In the genomic region with DNA sequence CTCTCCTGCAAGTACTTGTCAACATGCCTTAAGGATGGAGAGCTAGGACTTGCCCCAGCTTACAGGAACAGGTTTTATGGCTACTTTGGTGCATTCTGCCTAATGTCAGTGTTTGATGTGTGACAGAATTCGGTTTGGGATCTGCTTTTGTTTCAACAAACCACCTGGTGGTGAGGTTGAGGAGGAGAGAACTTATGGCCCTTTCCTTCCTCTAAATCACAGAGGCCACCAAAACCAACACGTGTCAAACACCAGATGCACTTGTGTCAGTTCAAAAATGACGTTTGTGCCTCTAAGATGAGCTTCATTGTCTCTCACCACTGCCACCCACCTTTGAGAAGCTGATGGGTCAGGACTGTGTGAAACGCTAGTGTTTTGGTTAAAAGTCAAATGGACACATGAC, we compare ENCODE assay signal across 9 cellular contexts.
A peak's percentile ranks its signal among the peaks of the same experiment; 100 is the strongest.
DNase-seq lines count a peak whose midpoint lies in the region; ATAC-seq, FAIRE-seq and TF ChIP-seq lines count a peak whose summit lies in the region.
"Had no signal": no experiment of that assay in that cellular context is flagged by ENCODE, and none has a peak within 500 bp of the region (broad histone marks: within the 10 kb centered on the region; RNA-seq: fewer than 3 reads in every experiment).

No MANE protein-coding gene starts in this region.

- peak overlapping the region; percentile 76 for H3K27ac Mint-ChIP-seq in activated T-cell treated with anti-CD3 and anti-CD28 coated beads, Interleukin-2, amount 50 U/mL, for 24 hours

- H4K20me1 ChIP-seq in HepG2 (ENCODE audit: insufficient read depth, low read length) = no peaks in the 10 kb centered on the region

- TF ChIP-seq EP300 in transverse colon (IDR thresholded peaks at IDR 0.05; ENCODE audit: low read depth) (no peak), HepG2 (IDR thresholded peaks at IDR 0.05; ENCODE audit: low read depth in 2 of 2, low read length in 2 of 2) (no peak), HepG2 (CRISPR knock-in tag; IDR thresholded peaks at IDR 0.05; ENCODE audit: borderline replicate concordance) (no peak)

- peaks cover 26% of the 10 kb centered on the region for H3K79me2 ChIP-seq in HepG2 (ENCODE audit: insufficient read depth, low read length)

- H3K9me3 ChIP-seq in transverse colon = no peaks in the 10 kb centered on the region
- no peaks in the 10 kb centered on the region for H3K9me3 ChIP-seq in HepG2 (ENCODE audit: low read length)
- H3K9me3 ChIP-seq: stomach had no signal

- no peak overlapping the region for H3K4me2 ChIP-seq in HepG2 (ENCODE audit: low read depth, low read length)

- H3K27me3 ChIP-seq in transverse colon = no peaks in the 10 kb centered on the region
- H3K27me3 ChIP-seq in HepG2 (ENCODE audit: control insufficient read depth in 1 of 2, insufficient read depth in 2 of 2, low read length in 2 of 2) = no peaks in the 10 kb centered on the region
- H3K27me3 ChIP-seq: stomach had no signal

- no peaks in the 10 kb centered on the region for H3K27me3 Mint-ChIP-seq in activated T-cell treated with anti-CD3 and anti-CD28 coated beads, Interleukin-2, amount 50 U/mL, for 24 hours

- DNase-seq in activated T-cell treated with anti-CD3 and anti-CD28 coated beads, Interleukin-2, amount 50 U/mL, for 24 hours = no peak
- no peak for DNase-seq in activated T-cell treated with anti-CD3 and anti-CD28 coated beads, Interleukin-2, amount 50 U/mL, for 48 hours
- DNase-seq in RPMI8226 = peak; percentile 73
- DNase-seq in transverse colon = peak; percentile 29
- DNase-seq in GM19240 (ENCODE audit: insufficient read length, low spot score) = no peak
- DNase-seq in stimulated activated naive CD4-positive, alpha-beta T cell treated with Interleukin-2 at 50 U/mL for 16 hours (lab: John Stamatoyannopoulos, UW) = no peak
- DNase-seq in HepG2 (ENCODE audit: low spot score) = no peak
- DNase-seq: stomach had no signal

- no peak overlapping the region for H3K4me3 Mint-ChIP-seq in activated T-cell treated with anti-CD3 and anti-CD28 coated beads, Interleukin-2, amount 50 U/mL, for 24 hours

- no peak for FAIRE-seq in HepG2 (lab: Jason Lieb, UNC)

- no peak overlapping the region for H2AFZ ChIP-seq in HepG2 (ENCODE audit: low read length)

- peaks cover 23% of the 10 kb centered on the region for H3K36me3 Mint-ChIP-seq in activated T-cell treated with anti-CD3 and anti-CD28 coated beads, Interleukin-2, amount 50 U/mL, for 24 hours (ENCODE audit: low read depth)

- no peak for TF ChIP-seq RAD21 in HepG2 (CRISPR knock-in tag; IDR thresholded peaks at IDR 0.05)

- H3K27ac ChIP-seq in transverse colon = peak overlapping the region in 2 of 4 donors; percentile 14 to 17
- H3K27ac ChIP-seq in HepG2 (ENCODE audit: extremely low read length, insufficient read depth, low read length) = no peak overlapping the region
- H3K27ac ChIP-seq: stomach had no signal

- peaks cover 82% of the 10 kb centered on the region for H3K4me1 Mint-ChIP-seq in activated T-cell treated with anti-CD3 and anti-CD28 coated beads, Interleukin-2, amount 50 U/mL, for 24 hours (ENCODE audit: low read depth)

- 40 to 50% methylated on average over 1 to 4 of the region's 4 CpGs for WGBS in transverse colon (ENCODE audit: low coverage in 1 of 2), 2 donors
- WGBS in HepG2 (ENCODE audit: low lambda C conversion rate) = 81% methylated on average over 3 of the region's 4 CpGs

- no peaks in the 10 kb centered on the region for H3K9me3 Mint-ChIP-seq in activated T-cell treated with anti-CD3 and anti-CD28 coated beads, Interleukin-2, amount 50 U/mL, for 24 hours

- in situ Hi-C loops in transverse colon (cut with MboI; ENCODE audit: low pct_ligation_motif_present in 1 of 4, low pct_unique_long_range_greater_than_20kb in 1 of 4, low sequenced_read_pairs in 3 of 4) (no loop called here), HepG2 (cut with HindIII; ENCODE audit: extremely low pct_ligation_motif_present, low pct_unique_long_range_greater_than_20kb) (loop anchor here (10.0 kb wide), 1 partner anchor 199 kb away; no protein-coding TSS in a partner anchor)

- H3K4me1 ChIP-seq in transverse colon = no peaks in the 10 kb centered on the region
- peaks cover 7% of the 10 kb centered on the region for H3K4me1 ChIP-seq in HepG2 (ENCODE audit: insufficient read depth, low read length)

- BruUV-seq in HepG2 (replicated peaks; lab: Mats Ljungman, UMichigan) = no TSS peak

- H3K4me3 ChIP-seq in transverse colon = no peak overlapping the region
- no peak overlapping the region for H3K4me3 ChIP-seq in HepG2 (replicated peaks in 1 of 3; ENCODE audit: insufficient read depth in 1 of 3, low read depth in 2 of 3, low read length in 3 of 3)
- H3K4me3 ChIP-seq: stomach had no signal

- POLR2A ChIA-PET in HepG2 (lab: Yijun Ruan, JAX) = no interaction called here

- H3K36me3 ChIP-seq in transverse colon (no peaks in the 10 kb centered on the region), HepG2 (replicated peaks in 1 of 2; ENCODE audit: control insufficient read depth in 1 of 2, insufficient read depth in 2 of 2, low read length in 2 of 2) (peaks cover 0 to 2% of the 10 kb centered on the region in 2 experiments; a peak in 1 of 5 replicates)
- H3K36me3 ChIP-seq: stomach had no signal

- no peak for TF ChIP-seq POLR2A in transverse colon (IDR thresholded peaks at IDR 0.05)
- TF ChIP-seq POLR2A in HepG2 (IDR thresholded peaks at IDR 0.05; ENCODE audit: insufficient read depth in 1 of 2, low read depth in 2 of 2, low read length in 2 of 2) = no peak

- TF ChIP-seq CTCF in transverse colon (IDR thresholded peaks at IDR 0.05) = no peak
- TF ChIP-seq CTCF in HepG2 (CRISPR knock-in tag; IDR thresholded peaks at IDR 0.05) = no peak

- ATAC-seq in HG02763 (IDR thresholded peaks at IDR 0.05; ENCODE audit: unreplicated experiment) (peak; percentile 51), HepG2 (no peak)

- CTCF ChIA-PET in HepG2 (lab: Yijun Ruan, JAX; ENCODE audit: low intra/inter-chr PET ratio, low total read pairs) = interaction anchor here (0.8 to 1.8 kb wide), 4 partner anchors 83 to 198 kb away, joined by 3 to 8 read pairs (median 6); partner anchors contain the start of gene OSBPL3

- H3K9ac ChIP-seq in HepG2 (ENCODE audit: insufficient read depth, low read depth, low read length) = no peak overlapping the region

- intact Hi-C loops in transverse colon (cut with DNase I; ENCODE audit: low total_unique reads) (no loop called here), HepG2 (cut with micrococcal nuclease; ENCODE audit: unreplicated experiment) (no loop called here)

TF ChIP-seq in HepG2, 621 proteins besides CTCF, POLR2A, EP300 and RAD21:
- no peak for TF ChIP-seq ZNF232 (CRISPR knock-in tag; IDR thresholded peaks at IDR 0.05; ENCODE audit: borderline replicate concordance)
- no peak for TF ChIP-seq MTA3 (CRISPR knock-in tag; IDR thresholded peaks at IDR 0.05)
- no peak for TF ChIP-seq ISX (CRISPR knock-in tag; conservative IDR thresholded peaks at IDR 0.05)
- TF ChIP-seq NFKBIZ (CRISPR knock-in tag; IDR thresholded peaks at IDR 0.05) = no peak
- no peak for TF ChIP-seq RCOR2 (CRISPR knock-in tag; IDR thresholded peaks at IDR 0.05)

Comparison
In these comparisons a context has a peak if more than half of its experiments do, and no peak if none do; other contexts are left out.
1. DNase-seq: peak in RPMI8226 (single experiment) and transverse colon (single experiment); none in activated T-cell treated with anti-CD3 and anti-CD28 coated beads, Interleukin-2, amount 50 U/mL, for 24 hours (single experiment), activated T-cell treated with anti-CD3 and anti-CD28 coated beads, Interleukin-2, amount 50 U/mL, for 48 hours (0 of 2), GM19240 (single experiment), stimulated activated naive CD4-positive, alpha-beta T cell treated with Interleukin-2 at 50 U/mL for 16 hours (single experiment) and HepG2 (single experiment).